In genomic region chr12:13033266-13033875, GRCh38 we compare ENCODE assay signal across 18 cellular contexts.
"Had no signal": no experiment of that assay in that cellular context is flagged by ENCODE, and none has a peak within 500 bp of the region (broad histone marks: within the 10 kb centered on the region; RNA-seq: fewer than 3 reads in every experiment).

No MANE protein-coding gene starts in this region.

- ATAC-seq: activated CD4-positive, alpha-beta T cell treated with anti-CD3 and anti-CD28 coated beads for 36 hours; activated naive CD4-positive, alpha-beta T cell treated with anti-CD3 and anti-CD28 coated beads, Interleukin-2, amount 50 U/mL, for 72 hours; gastrocnemius medialis; left lung had no signal

- H3K27ac ChIP-seq: dorsolateral prefrontal cortex, epithelial cell of prostate, gastrocnemius medialis, left lung, right atrium auricular region, tibial artery had no signal

- H3K27me3 ChIP-seq: dorsolateral prefrontal cortex, gastrocnemius medialis, left lung, right atrium auricular region, tibial artery had no signal

- H3K9me3 ChIP-seq: gastrocnemius medialis, left lung, right atrium auricular region, tibial artery had no signal

- H3K4me3 ChIP-seq: dorsolateral prefrontal cortex, gastrocnemius medialis, left lung, right atrium auricular region, tibial artery had no signal

- H3K4me1 ChIP-seq: gastrocnemius medialis, left lung, right atrium auricular region, tibial artery had no signal

- DNase-seq: activated CD4-positive, alpha-beta T cell treated with anti-CD3 and anti-CD28 coated beads for 36 hours; activated CD4-positive, alpha-beta T cell treated with anti-CD3 and anti-CD28 coated beads, Interleukin-2, amount 50 U/mL, for 48 hours; activated gamma-delta T cell treated with Interleukin-2 at 50 U/mL for 16 hours; activated T-cell treated with anti-CD3 and anti-CD28 coated beads for 4 hours; dorsolateral prefrontal cortex; gastrocnemius medialis; head of caudate nucleus; kidney; left lung; mammary epithelial cell; naive B cell; stimulated activated CD4-positive, alpha-beta T cell treated with anti-CD3 and anti-CD28 coated beads, Interleukin-2, amount 100 ng/mL, for 24 hours; stimulated activated naive CD4-positive, alpha-beta T cell treated with Interleukin-2 at 50 U/mL for 16 hours; substantia nigra; tibial artery had no signal

- H3K36me3 ChIP-seq: gastrocnemius medialis, left lung, right atrium auricular region, tibial artery had no signal
